In the genomic region with DNA sequence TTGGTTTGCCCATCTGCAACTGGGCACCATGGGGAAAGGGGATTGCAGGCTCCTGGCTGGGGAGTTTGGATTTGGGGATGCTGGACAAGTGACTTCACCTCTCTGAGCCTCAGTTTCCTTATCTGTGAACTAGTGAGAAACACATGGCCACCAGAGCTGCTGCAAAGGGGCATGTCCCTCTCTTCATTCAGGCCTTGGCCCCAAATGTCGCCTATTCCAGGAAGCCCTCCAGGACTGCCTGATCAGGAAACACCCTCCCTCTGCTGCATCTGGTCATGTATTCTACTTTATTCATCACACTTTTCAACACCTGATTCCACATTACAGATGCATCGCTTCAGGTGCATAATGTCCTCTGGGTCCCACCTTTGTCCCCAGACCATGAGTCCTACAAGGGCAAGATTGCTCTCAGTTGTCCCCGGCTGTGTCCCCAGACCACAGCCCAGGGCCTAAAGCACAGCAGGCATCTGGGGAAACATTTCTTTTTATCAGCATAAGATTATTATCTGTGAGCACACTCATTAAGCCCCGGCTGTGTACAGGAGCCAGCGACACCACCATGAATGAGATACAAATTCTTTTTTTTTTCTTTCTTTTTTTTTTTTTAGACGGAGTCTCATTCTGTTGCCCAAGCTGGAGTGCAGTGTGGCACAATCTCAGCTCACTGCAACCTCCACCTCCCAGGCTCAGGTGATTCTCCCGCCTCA, we compare ENCODE assay signal across 9 cellular contexts. TPM values are rescaled to one million over a fixed set of nuclear protein-coding genes. Genes with fewer than 3 reads are reported as not detected.
DNase-seq lines count a peak whose midpoint lies in the region; ATAC-seq and TF ChIP-seq lines count a peak whose summit lies in the region.
"Had no signal": no experiment of that assay in that cellular context is flagged by ENCODE, and none has a peak within 500 bp of the region (broad histone marks: within the 10 kb centered on the region; RNA-seq: fewer than 3 reads in every experiment).

No MANE protein-coding gene starts in this region.

- no peak for TF ChIP-seq EP300 in sigmoid colon (IDR thresholded peaks at IDR 0.05)

- no peak for TF ChIP-seq POLR2A in sigmoid colon (IDR thresholded peaks at IDR 0.05)

- H3K9me3 ChIP-seq in effector memory CD4-positive, alpha-beta T cell (ENCODE audit: control insufficient read depth, low read length) = no peaks in the 10 kb centered on the region
- H3K9me3 ChIP-seq in sigmoid colon = no peaks in the 10 kb centered on the region

- TF ChIP-seq CTCF in sigmoid colon (IDR thresholded peaks at IDR 0.05) = no peak

- peak overlapping the region; percentile 73 for H3K27ac ChIP-seq in effector memory CD4-positive, alpha-beta T cell (ENCODE audit: insufficient read depth, low read length, poor library complexity, severe bottlenecking)
- H3K27ac ChIP-seq in sigmoid colon = peak overlapping the region; percentile 60 to 69 (median 64)
- H3K27ac ChIP-seq: SK-N-MC had no signal

- H3K36me3 ChIP-seq in effector memory CD4-positive, alpha-beta T cell (ENCODE audit: control insufficient read depth, insufficient read depth, low read length) = no peaks in the 10 kb centered on the region
- H3K36me3 ChIP-seq in sigmoid colon = no peaks in the 10 kb centered on the region

- intact Hi-C loops in sigmoid colon (cut with DNase I) = no loop called here

- ATAC-seq in GM18861 (IDR thresholded peaks at IDR 0.05; ENCODE audit: unreplicated experiment) = peak; percentile 19
- ATAC-seq in GM19023 (IDR thresholded peaks at IDR 0.05; ENCODE audit: unreplicated experiment) = no peak
- no peak for ATAC-seq in HG02571 (IDR thresholded peaks at IDR 0.05; ENCODE audit: unreplicated experiment)

- DNase-seq in NCI-H2171 (lab: John Stamatoyannopoulos, UW) (peak; percentile 42), sigmoid colon (no peak), CD1c-positive myeloid dendritic cell (ENCODE audit: extremely low spot score) (no peak), NCI-H1436 treated with DMSO at 0.1 percent for 48 hours (lab: John Stamatoyannopoulos, UW) (no peak)
- no peak for DNase-seq in effector memory CD4-positive, alpha-beta T cell

- H3K27me3 ChIP-seq in effector memory CD4-positive, alpha-beta T cell (replicated peaks; ENCODE audit: control insufficient read depth, insufficient read depth, low read length, poor library complexity, severe bottlenecking) = no peaks in the 10 kb centered on the region
- H3K27me3 ChIP-seq in sigmoid colon = no peaks in the 10 kb centered on the region

- H3K4me1 ChIP-seq in effector memory CD4-positive, alpha-beta T cell (ENCODE audit: control insufficient read depth, insufficient read depth, low read length, poor library complexity, severe bottlenecking) = peaks cover 29% of the 10 kb centered on the region
- H3K4me1 ChIP-seq in sigmoid colon = peaks cover 0 to 22% (median 9%) of the 10 kb centered on the region in 4 donors

- WGBS in sigmoid colon, 2 donors = 60 to 71% methylated on average over 7 of the region's 7 CpGs

- peak overlapping the region; percentile 50 for H3K4me3 ChIP-seq in effector memory CD4-positive, alpha-beta T cell (ENCODE audit: insufficient read depth, low read depth, low read length, poor library complexity, severe bottlenecking)
- H3K4me3 ChIP-seq in sigmoid colon = peak overlapping the region; percentile 14 to 49 (median 42)
- H3K4me3 ChIP-seq: SK-N-MC had no signal

RNA-seq across cellular contexts. Expression of a gene that starts 37.5 kb away (rescaled TPM):
- total RNA-seq in sigmoid colon = 10 to 100 TPM; 34.5 to 54.2 (median 37.0) TPM
- polyA plus RNA-seq in sigmoid colon = 10 to 100 TPM; 22.2 to 44.2 (median 36.5) TPM

RNA-seq across cellular contexts. Expression of a gene that starts 41.3 kb away (rescaled TPM):
- 1 to 10 TPM in 2 of 4 donors, under 1 TPM in 1, not detected in 1; 0.99 to 2.2 (median 1.4) TPM for total RNA-seq in sigmoid colon
- 1 to 10 TPM; 1.8 to 6.0 (median 5.9) TPM for polyA plus RNA-seq in sigmoid colon

RNA-seq across cellular contexts. Expression of a gene that starts 52.1 kb away (rescaled TPM):
- total RNA-seq in sigmoid colon = 1 to 10 TPM; 2.6 to 6.9 (median 3.3) TPM
- polyA plus RNA-seq in sigmoid colon = 10 to 100 TPM in 1 of 3 donors, 1 to 10 TPM in 2; 4.2 to 16.3 (median 5.3) TPM
